ENCODE assay signal across 18 cellular contexts in the genomic region with DNA sequence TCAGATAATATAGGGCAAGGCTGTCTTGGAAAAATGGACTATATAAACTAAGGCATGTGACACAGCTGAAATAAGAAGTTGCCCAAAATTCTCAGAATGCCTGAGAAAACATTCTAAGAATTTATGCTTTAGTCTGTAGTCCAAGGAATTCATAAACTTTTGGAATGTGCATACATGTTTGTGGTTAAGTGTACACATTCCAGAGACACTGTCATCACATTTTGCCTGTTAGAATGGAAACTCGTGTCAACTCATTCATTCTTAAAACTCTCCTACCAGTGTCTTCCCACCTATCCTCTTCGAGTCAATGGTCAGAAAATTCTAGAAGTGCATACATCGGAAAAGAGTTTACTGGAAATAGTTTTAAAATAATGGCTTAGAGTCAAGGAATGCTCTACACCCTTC.
A peak's percentile ranks its signal among the peaks of the same experiment; 100 is the strongest.
DNase-seq lines count a peak whose midpoint lies in the region; ATAC-seq and TF ChIP-seq lines count a peak whose summit lies in the region.
"Had no signal": no experiment of that assay in that cellular context is flagged by ENCODE, and none has a peak within 500 bp of the region (broad histone marks: within the 10 kb centered on the region; RNA-seq: fewer than 3 reads in every experiment).

No MANE protein-coding gene starts in this region.

- H3K36me3 ChIP-seq in RWPE2 (ENCODE audit: low read depth) (no peaks in the 10 kb centered on the region), A673 (ENCODE audit: insufficient read depth, low read length, poor library complexity, severe bottlenecking) (no peaks in the 10 kb centered on the region)
- H3K36me3 ChIP-seq: colonic mucosa, pancreas had no signal

- ATAC-seq in RWPE2 (ENCODE audit: low read depth) (peak; percentile 93), HG03342 (IDR thresholded peaks at IDR 0.05; ENCODE audit: unreplicated experiment) (no peak)
- ATAC-seq in stimulated activated naive CD8-positive, alpha-beta T cell treated with anti-CD3 and anti-CD28 coated beads, Interleukin-15, Interleukin-2, amounts not matched to agents 100 U/mL and 50 U/mL, for 24 hours, result no peak
- ATAC-seq: HCT116, pancreas had no signal

- H3K27ac Mint-ChIP-seq in activated T-helper 2 cell treated with anti-CD3 and anti-CD28 coated beads, Interferon-gamma antibody, Interleukin-2, Interleukin-4, amounts not matched to agents 10 μg/mL and 5 μg/mL and 100 μg/mL, durations not matched to agents 14 hours and 24 hours and 36 hours, result no peak overlapping the region
- H3K27ac Mint-ChIP-seq: activated CD4-positive, alpha-beta memory T cell treated with anti-CD3 and anti-CD28 coated beads, Interleukin-2, amount 10 ng/mL, durations not matched to agents 7 days and 5 days had no signal

- no peaks in the 10 kb centered on the region for H3K9me3 ChIP-seq in RWPE2 (ENCODE audit: severe bottlenecking)
- no peaks in the 10 kb centered on the region for H3K9me3 ChIP-seq in A673 (ENCODE audit: low read depth, low read length, poor library complexity, severe bottlenecking)
- H3K9me3 ChIP-seq: colonic mucosa, pancreas had no signal

- H3K4me1 Mint-ChIP-seq in activated T-helper 2 cell treated with anti-CD3 and anti-CD28 coated beads, Interferon-gamma antibody, Interleukin-2, Interleukin-4, amounts not matched to agents 10 μg/mL and 5 μg/mL and 100 μg/mL, durations not matched to agents 14 hours and 24 hours and 36 hours (ENCODE audit: low read depth), result no peaks in the 10 kb centered on the region
- H3K4me1 Mint-ChIP-seq: activated CD4-positive, alpha-beta memory T cell treated with anti-CD3 and anti-CD28 coated beads, Interleukin-2, amount 10 ng/mL, durations not matched to agents 7 days and 5 days had no signal

- H3K36me3 Mint-ChIP-seq in activated T-helper 2 cell treated with anti-CD3 and anti-CD28 coated beads, Interferon-gamma antibody, Interleukin-2, Interleukin-4, amounts not matched to agents 10 μg/mL and 5 μg/mL and 100 μg/mL, durations not matched to agents 14 hours and 24 hours and 36 hours (ENCODE audit: low read depth), result no peaks in the 10 kb centered on the region

- H3K9me3 Mint-ChIP-seq in activated T-helper 2 cell treated with anti-CD3 and anti-CD28 coated beads, Interferon-gamma antibody, Interleukin-2, Interleukin-4, amounts not matched to agents 10 μg/mL and 5 μg/mL and 100 μg/mL, durations not matched to agents 14 hours and 24 hours and 36 hours, result peaks cover 31% of the 10 kb centered on the region

- POLR2A ChIA-PET in A673 (lab: Charles Lee; ENCODE audit: low non-redundant PET), result no interaction called here

- H3K4me1 ChIP-seq in RWPE2 (ENCODE audit: insufficient read depth, poor library complexity, severe bottlenecking), result peaks cover 11% of the 10 kb centered on the region
- H3K4me1 ChIP-seq in A673 (ENCODE audit: insufficient read depth, low read length, poor library complexity, severe bottlenecking), result no peaks in the 10 kb centered on the region
- H3K4me1 ChIP-seq: colonic mucosa, pancreas had no signal

- H3K27me3 ChIP-seq in RWPE2 (ENCODE audit: insufficient read depth, poor library complexity, severe bottlenecking) (no peaks in the 10 kb centered on the region), A673 (replicated peaks; ENCODE audit: insufficient read depth, low read depth, low read length, poor library complexity) (no peaks in the 10 kb centered on the region)
- H3K27me3 ChIP-seq: colonic mucosa, pancreas had no signal

- H3K27ac ChIP-seq in RWPE2 (ENCODE audit: poor library complexity, severe bottlenecking) (peak overlapping the region; percentile 56), A673 (ENCODE audit: low read depth, low read length, poor library complexity, severe bottlenecking) (no peak overlapping the region)
- H3K27ac ChIP-seq: colonic mucosa, pancreas had no signal

- intact Hi-C loops in A673 (cut with micrococcal nuclease; ENCODE audit: unreplicated experiment), result no loop called here
- intact Hi-C loops in activated T-helper 2 cell treated with anti-CD3 and anti-CD28 coated beads, Interferon-gamma antibody, Interleukin-2, Interleukin-4, amounts not matched to agents 10 μg/mL and 5 μg/mL and 100 μg/mL, durations not matched to agents 14 hours and 24 hours and 36 hours (cut with micrococcal nuclease), result no loop called here

- no peak overlapping the region for H3K4me3 ChIP-seq in RWPE2 (ENCODE audit: severe bottlenecking)
- peak overlapping the region; percentile 27 for H3K4me3 ChIP-seq in fibroblast of pulmonary artery (replicated peaks; ENCODE audit: low read depth, low read length)
- no peak overlapping the region for H3K4me3 ChIP-seq in A673 (ENCODE audit: low read depth, low read length, poor library complexity, severe bottlenecking)
- H3K4me3 ChIP-seq: colonic mucosa, pancreas had no signal

- no peak for TF ChIP-seq CTCF in RWPE2 (IDR thresholded peaks at IDR 0.05; ENCODE audit: poor library complexity, severe bottlenecking)
- no peak for TF ChIP-seq CTCF in fibroblast of pulmonary artery (IDR thresholded peaks at IDR 0.05; ENCODE audit: low read length, missing control alignments)
- no peak for TF ChIP-seq CTCF in A673 (conservative IDR thresholded peaks at IDR 0.05; ENCODE audit: low read depth, low read length)

- DNase-seq in EH (ENCODE audit: low read depth), result peak; percentile 84
- no peak for DNase-seq in RWPE2 (ENCODE audit: low spot score)
- DNase-seq in fibroblast of pulmonary artery (ENCODE audit: low read depth), result peak; percentile 94
- DNase-seq in renal cortical epithelial cell (ENCODE audit: low read depth), result peak; percentile 18
- DNase-seq in stimulated activated naive CD8-positive, alpha-beta T cell treated with anti-CD3 and anti-CD28 coated beads, Interleukin-15, Interleukin-2, amounts not matched to agents 100 U/mL and 50 U/mL, for 24 hours, result no peak
- no peak for DNase-seq in A673 (ENCODE audit: low spot score)
- no peak for DNase-seq in activated T-helper 2 cell treated with anti-CD3 and anti-CD28 coated beads, Interferon-gamma antibody, Interleukin-2, Interleukin-4, amounts not matched to agents 10 μg/mL and 5 μg/mL and 100 μg/mL, durations not matched to agents 14 hours and 24 hours and 36 hours (ENCODE audit: low spot score)
- DNase-seq: activated CD4-positive, alpha-beta memory T cell treated with anti-CD3 and anti-CD28 coated beads, Interleukin-2, amount 10 ng/mL, durations not matched to agents 7 days and 5 days; activated naive CD4-positive, alpha-beta T cell treated with Interleukin-2 at 50 U/mL for 16 hours; colonic mucosa; COR-L47; glutamatergic neuron; NCI-H2081 treated with DMSO at 0.1 percent for 48 hours; pancreas; stimulated activated CD4-positive, alpha-beta T cell treated with anti-CD3 and anti-CD28 coated beads, Interleukin-2, amount 100 ng/mL, for 48 hours; stimulated activated naive CD4-positive, alpha-beta T cell treated with Interleukin-2 at 50 U/mL for 16 hours had no signal

- no peak overlapping the region for H3K4me3 Mint-ChIP-seq in activated T-helper 2 cell treated with anti-CD3 and anti-CD28 coated beads, Interferon-gamma antibody, Interleukin-2, Interleukin-4, amounts not matched to agents 10 μg/mL and 5 μg/mL and 100 μg/mL, durations not matched to agents 14 hours and 24 hours and 36 hours (ENCODE audit: low read depth)
- H3K4me3 Mint-ChIP-seq: activated CD4-positive, alpha-beta memory T cell treated with anti-CD3 and anti-CD28 coated beads, Interleukin-2, amount 10 ng/mL, durations not matched to agents 7 days and 5 days had no signal

- CTCF ChIA-PET in A673 (lab: Charles Lee), result no interaction called here

- H3K27me3 Mint-ChIP-seq in activated T-helper 2 cell treated with anti-CD3 and anti-CD28 coated beads, Interferon-gamma antibody, Interleukin-2, Interleukin-4, amounts not matched to agents 10 μg/mL and 5 μg/mL and 100 μg/mL, durations not matched to agents 14 hours and 24 hours and 36 hours (ENCODE audit: low read depth), result no peaks in the 10 kb centered on the region
- H3K27me3 Mint-ChIP-seq: activated CD4-positive, alpha-beta memory T cell treated with anti-CD3 and anti-CD28 coated beads, Interleukin-2, amount 10 ng/mL, durations not matched to agents 7 days and 5 days had no signal

- no TSS peak for BruUV-seq in A673 (replicated peaks; lab: Mats Ljungman, UMichigan)

Comparison
In these comparisons a context has a peak if more than half of its experiments do, and no peak if none do; other contexts are left out.
1. DNase-seq: peak in EH (single experiment), fibroblast of pulmonary artery (single experiment) and renal cortical epithelial cell (single experiment); none in RWPE2 (single experiment), stimulated activated naive CD8-positive, alpha-beta T cell treated with anti-CD3 and anti-CD28 coated beads, Interleukin-15, Interleukin-2, amounts not matched to agents 100 U/mL and 50 U/mL, for 24 hours (single experiment), A673 (single experiment) and activated T-helper 2 cell treated with anti-CD3 and anti-CD28 coated beads, Interferon-gamma antibody, Interleukin-2, Interleukin-4, amounts not matched to agents 10 μg/mL and 5 μg/mL and 100 μg/mL, durations not matched to agents 14 hours and 24 hours and 36 hours (single experiment).